ENCODE assay signal across 9 cellular contexts in the genomic region with DNA sequence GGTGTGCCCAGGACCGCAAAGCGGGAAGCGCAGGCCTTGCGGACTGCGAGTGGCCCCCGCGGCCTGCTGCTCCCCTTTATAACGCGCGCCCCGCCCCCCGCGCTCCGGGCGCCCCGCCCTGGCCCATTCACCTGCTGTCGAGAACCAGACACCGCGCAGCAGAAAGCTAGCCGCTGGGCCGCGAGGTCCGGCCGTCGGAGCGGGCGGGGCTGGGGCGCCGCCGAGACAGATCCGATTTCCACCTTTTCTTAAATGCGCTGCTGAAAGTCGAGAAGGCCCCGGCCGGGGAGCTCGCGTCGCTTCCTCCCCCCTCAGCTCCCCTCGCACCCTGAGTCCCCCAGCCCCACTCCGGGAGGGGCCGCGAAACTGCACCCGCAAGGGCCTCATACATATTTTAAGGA.
DNase-seq lines count a peak whose midpoint lies in the region; ATAC-seq and TF ChIP-seq lines count a peak whose summit lies in the region.
"Had no signal": no experiment of that assay in that cellular context is flagged by ENCODE, and none has a peak within 500 bp of the region (broad histone marks: within the 10 kb centered on the region; RNA-seq: fewer than 3 reads in every experiment).

No MANE protein-coding gene starts in this region.

- H3K4me1 ChIP-seq in ES-I3 (ENCODE audit: insufficient read depth, low read length) = peaks cover 27% of the 10 kb centered on the region

- TF ChIP-seq CTCF in CD14-positive monocyte (IDR thresholded peaks at IDR 0.05) = no peak

- peaks cover 9 to 14% of the 10 kb centered on the region in 2 donors for H3K36me3 Mint-ChIP-seq in CD14-positive monocyte
- peaks cover 2% of the 10 kb centered on the region for H3K36me3 Mint-ChIP-seq in T-helper 17 cell (ENCODE audit: low read depth)
- no peaks in the 10 kb centered on the region for H3K36me3 Mint-ChIP-seq in memory B cell

- H3K4me1 Mint-ChIP-seq in CD14-positive monocyte (peaks cover 57% of the 10 kb centered on the region), T-helper 17 cell (peaks cover 42% of the 10 kb centered on the region), memory B cell (peaks cover 31% of the 10 kb centered on the region)

- H3K9ac ChIP-seq in ES-I3 (ENCODE audit: low read depth, low read length) = peak overlapping the region; percentile 69; the same call in 1 of the 2 replicates

- ATAC-seq in T-helper 17 cell (no peak), memory B cell (ENCODE audit: low read depth) (no peak), GM21367 (IDR thresholded peaks at IDR 0.05; ENCODE audit: unreplicated experiment) (no peak)
- ATAC-seq: mucosa of descending colon had no signal

- intact Hi-C loops in CD14-positive monocyte (cut with micrococcal nuclease) = loop anchor here in 1 of 2 donors (5.0 kb wide), 1 partner anchor 45 kb away; no protein-coding TSS in a partner anchor

- no peaks in the 10 kb centered on the region for H3K36me3 ChIP-seq in ES-I3 (ENCODE audit: insufficient read depth, low read length)

- peaks cover 84 to 99% (median 91%) of the 10 kb centered on the region in 3 donors for H3K27me3 Mint-ChIP-seq in CD14-positive monocyte (ENCODE audit: low read depth in 3 of 3)
- H3K27me3 Mint-ChIP-seq in T-helper 17 cell = peaks cover 67% of the 10 kb centered on the region
- peaks cover 25% of the 10 kb centered on the region for H3K27me3 Mint-ChIP-seq in memory B cell

- H3K9me3 ChIP-seq in ES-I3 (ENCODE audit: control insufficient read depth, insufficient read depth, low read length) = no peaks in the 10 kb centered on the region; the same call in 1 of the 2 replicates
- peaks cover 4% of the 10 kb centered on the region for H3K9me3 ChIP-seq in T-helper 17 cell (ENCODE audit: control insufficient read depth, low read length, poor library complexity, severe bottlenecking)
- H3K9me3 ChIP-seq: mucosa of descending colon had no signal

- H3K9me3 Mint-ChIP-seq in CD14-positive monocyte (peaks cover 0 to 52% (median 34%) of the 10 kb centered on the region in 7 donors), memory B cell (no peaks in the 10 kb centered on the region)

- H3K27ac Mint-ChIP-seq in CD14-positive monocyte = no peak overlapping the region
- H3K27ac Mint-ChIP-seq in T-helper 17 cell = no peak overlapping the region
- H3K27ac Mint-ChIP-seq in memory B cell = no peak overlapping the region

- H3K4me3 Mint-ChIP-seq in CD14-positive monocyte (peak overlapping the region; percentile 72 to 91), T-helper 17 cell (peak overlapping the region; percentile 90), memory B cell (peak overlapping the region; percentile 86)

- no peak for DNase-seq in CD14-positive monocyte (ENCODE audit: low spot score)
- no peak for DNase-seq in T-helper 17 cell
- DNase-seq in memory B cell (ENCODE audit: low spot score in 2 of 2) = no peak
- no peak for DNase-seq in foreskin melanocyte
- no peak for DNase-seq in AG08396 (ENCODE audit: low spot score)
- DNase-seq in SK-N-DZ (ENCODE audit: low spot score) = no peak
